12 cellular contexts compared by ENCODE assay signal in the genomic region with DNA sequence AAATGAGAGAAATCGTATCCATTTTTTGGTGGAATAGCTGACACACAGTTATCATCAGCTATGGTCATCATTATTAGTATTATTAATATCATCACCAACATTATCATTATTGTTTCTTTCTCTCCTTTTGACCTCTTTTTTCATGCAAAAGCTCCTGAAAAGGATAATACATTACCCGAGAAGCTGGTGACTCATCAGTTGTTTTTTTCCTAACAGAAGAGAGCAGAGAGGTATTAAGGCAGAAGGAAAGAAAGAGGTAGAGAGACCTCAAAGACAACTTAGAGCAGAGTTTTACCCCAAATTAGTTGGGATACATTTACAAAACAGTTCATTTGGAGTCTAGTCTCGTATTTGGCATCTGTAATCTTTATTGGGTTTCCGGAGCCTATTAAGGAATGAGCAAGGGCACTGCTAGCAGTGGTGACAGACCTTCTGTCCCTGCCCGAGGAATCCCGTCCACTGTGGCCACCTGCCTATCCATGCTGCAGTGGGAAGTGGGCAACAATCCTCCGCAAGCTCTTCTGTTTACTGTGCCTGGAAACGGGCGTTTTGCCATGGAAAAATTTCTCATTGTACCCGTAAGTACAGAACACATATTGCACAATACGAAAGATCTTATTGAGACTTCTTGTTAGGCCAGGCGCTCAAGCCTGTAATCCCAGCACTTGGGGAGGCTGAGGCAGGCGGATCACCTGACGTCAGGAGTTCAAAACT.
DNase-seq lines count a peak whose midpoint lies in the region; ATAC-seq and TF ChIP-seq lines count a peak whose summit lies in the region.
"Had no signal": no experiment of that assay in that cellular context is flagged by ENCODE, and none has a peak within 500 bp of the region (broad histone marks: within the 10 kb centered on the region; RNA-seq: fewer than 3 reads in every experiment).

No MANE protein-coding gene starts in this region.

- H4K20me1 ChIP-seq in GM23338 (replicated peaks; ENCODE audit: insufficient read depth), result no peaks in the 10 kb centered on the region

- H3F3A ChIP-seq in GM23338 (replicated peaks; ENCODE audit: low read depth), result no peaks in the 10 kb centered on the region

- H3K36me3 Mint-ChIP-seq in GM23338 (ENCODE audit: low read depth), result no peaks in the 10 kb centered on the region
- H3K36me3 Mint-ChIP-seq: CD8-positive, alpha-beta T cell; naive thymus-derived CD8-positive, alpha-beta T cell had no signal

- H3K79me2 ChIP-seq in GM23338 (replicated peaks; ENCODE audit: insufficient read depth), result no peaks in the 10 kb centered on the region

- no peaks in the 10 kb centered on the region for H3K4me1 ChIP-seq in GM23338 (ENCODE audit: insufficient read depth)
- peaks cover 3% of the 10 kb centered on the region for H3K4me1 ChIP-seq in right cardiac atrium (ENCODE audit: control insufficient read depth, insufficient read depth, low read length)

- intact Hi-C loops in right cardiac atrium (cut with DNase I), result no loop called here

- H3K27me3 Mint-ChIP-seq in GM23338 (ENCODE audit: insufficient read depth, low read depth, poor library complexity), result peaks cover 1% of the 10 kb centered on the region

- H3K36me3 ChIP-seq in GM23338 (ENCODE audit: insufficient read depth), result no peaks in the 10 kb centered on the region

- no peaks in the 10 kb centered on the region for H3K9me3 ChIP-seq in right cardiac atrium (ENCODE audit: control insufficient read depth, low read length)

- in situ Hi-C loops in astrocyte of the spinal cord (cut with HindIII; ENCODE audit: low sequenced_read_pairs), result no loop called here

- H3K4me3 ChIP-seq in GM23338 (no peak overlapping the region), astrocyte of the spinal cord (ENCODE audit: low read depth, low read length) (no peak overlapping the region), right cardiac atrium (ENCODE audit: low read length) (no peak overlapping the region)

- H2AFZ ChIP-seq in GM23338, result peak overlapping the region; percentile 56

- H3K4me1 Mint-ChIP-seq in GM23338, result peaks cover 15% of the 10 kb centered on the region; the same call in 2 of the 3 replicates
- H3K4me1 Mint-ChIP-seq: naive thymus-derived CD8-positive, alpha-beta T cell had no signal

- ATAC-seq in GM23338, result no peak
- peak; percentile 71 to 87 for ATAC-seq in right cardiac atrium
- ATAC-seq in HG02970 (IDR thresholded peaks at IDR 0.05; ENCODE audit: low FRiP score, unreplicated experiment), result no peak
- ATAC-seq: CD8-positive, alpha-beta T cell; naive thymus-derived CD8-positive, alpha-beta T cell had no signal

- WGBS in right cardiac atrium, result 70% methylated on average over 14 of the region's 14 CpGs

- H3K27me3 ChIP-seq in GM23338 (ENCODE audit: insufficient read depth), result no peaks in the 10 kb centered on the region
- H3K27me3 ChIP-seq in right cardiac atrium (ENCODE audit: control insufficient read depth, insufficient read depth), result no peaks in the 10 kb centered on the region

- H3K9me3 Mint-ChIP-seq in GM23338, result no peaks in the 10 kb centered on the region
- H3K9me3 Mint-ChIP-seq: activated T-helper 2 cell treated with anti-CD3 and anti-CD28 coated beads, Interferon-gamma antibody, Interleukin-2, Interleukin-4, amounts not matched to agents 10 μg/mL and 5 μg/mL and 100 μg/mL, durations not matched to agents 14 hours and 24 hours and 36 hours; CD8-positive, alpha-beta T cell; dendritic cell treated with granulocyte-macrophage colony-stimulating factor and Interleukin-4, amounts not matched to agents 40 ng/mL and 50 ng/mL, for 4 days; naive thymus-derived CD8-positive, alpha-beta T cell had no signal

- H3K4me3 Mint-ChIP-seq in GM23338, result no peak overlapping the region
- H3K4me3 Mint-ChIP-seq: CD8-positive, alpha-beta T cell; dendritic cell treated with granulocyte-macrophage colony-stimulating factor and Interleukin-4, amounts not matched to agents 40 ng/mL and 50 ng/mL, for 4 days; naive thymus-derived CD8-positive, alpha-beta T cell had no signal

- H3K27ac ChIP-seq in GM23338 (ENCODE audit: low read depth) (no peak overlapping the region), right cardiac atrium (ENCODE audit: low read length) (no peak overlapping the region)

- no peak overlapping the region for H3K4me2 ChIP-seq in GM23338

- peaks cover 5% of the 10 kb centered on the region; the same call in 1 of the 2 replicates for H3K9me2 ChIP-seq in GM23338 (ENCODE audit: insufficient read depth)

- TF ChIP-seq CTCF in GM23338 (conservative IDR thresholded peaks at IDR 0.05; ENCODE audit: low read depth in 2 of 2) (no peak), astrocyte of the spinal cord (IDR thresholded peaks at IDR 0.05; ENCODE audit: low read depth, low read length) (no peak)

- DNase-seq in GM23338 (ENCODE audit: low spot score), result no peak
- DNase-seq in astrocyte of the spinal cord (ENCODE audit: low read depth, low spot score), result peak; percentile 17
- DNase-seq in right cardiac atrium, result peak in 2 of 3 donors; percentile 43 to 66
- peak; percentile 51 for DNase-seq in stromal cell of bone marrow (ENCODE audit: low read depth)
- no peak for DNase-seq in NCI-H146 treated with DMSO at 0.1 percent for 48 hours (lab: John Stamatoyannopoulos, UW; ENCODE audit: unreplicated experiment)
- no peak for DNase-seq in stimulated activated CD4-positive, alpha-beta T cell treated with anti-CD3 and anti-CD28 coated beads, Interleukin-12 subunit alpha, Interleukin-12 subunit beta, amount 100 ng/mL, for 4 hours
- DNase-seq in 8988T, result no peak
- DNase-seq: CD8-positive, alpha-beta T cell; naive thymus-derived CD8-positive, alpha-beta T cell had no signal

- no peak overlapping the region for H3K27ac Mint-ChIP-seq in GM23338
- H3K27ac Mint-ChIP-seq: activated T-helper 2 cell treated with anti-CD3 and anti-CD28 coated beads, Interferon-gamma antibody, Interleukin-2, Interleukin-4, amounts not matched to agents 10 μg/mL and 5 μg/mL and 100 μg/mL, durations not matched to agents 14 hours and 24 hours and 36 hours; CD8-positive, alpha-beta T cell; dendritic cell treated with granulocyte-macrophage colony-stimulating factor and Interleukin-4, amounts not matched to agents 40 ng/mL and 50 ng/mL, for 4 days had no signal

TF ChIP-seq in GM23338, 12 proteins besides CTCF, POLR2A, EP300 and RAD21 (continues in another document):
- TF ChIP-seq, protein P1, sequence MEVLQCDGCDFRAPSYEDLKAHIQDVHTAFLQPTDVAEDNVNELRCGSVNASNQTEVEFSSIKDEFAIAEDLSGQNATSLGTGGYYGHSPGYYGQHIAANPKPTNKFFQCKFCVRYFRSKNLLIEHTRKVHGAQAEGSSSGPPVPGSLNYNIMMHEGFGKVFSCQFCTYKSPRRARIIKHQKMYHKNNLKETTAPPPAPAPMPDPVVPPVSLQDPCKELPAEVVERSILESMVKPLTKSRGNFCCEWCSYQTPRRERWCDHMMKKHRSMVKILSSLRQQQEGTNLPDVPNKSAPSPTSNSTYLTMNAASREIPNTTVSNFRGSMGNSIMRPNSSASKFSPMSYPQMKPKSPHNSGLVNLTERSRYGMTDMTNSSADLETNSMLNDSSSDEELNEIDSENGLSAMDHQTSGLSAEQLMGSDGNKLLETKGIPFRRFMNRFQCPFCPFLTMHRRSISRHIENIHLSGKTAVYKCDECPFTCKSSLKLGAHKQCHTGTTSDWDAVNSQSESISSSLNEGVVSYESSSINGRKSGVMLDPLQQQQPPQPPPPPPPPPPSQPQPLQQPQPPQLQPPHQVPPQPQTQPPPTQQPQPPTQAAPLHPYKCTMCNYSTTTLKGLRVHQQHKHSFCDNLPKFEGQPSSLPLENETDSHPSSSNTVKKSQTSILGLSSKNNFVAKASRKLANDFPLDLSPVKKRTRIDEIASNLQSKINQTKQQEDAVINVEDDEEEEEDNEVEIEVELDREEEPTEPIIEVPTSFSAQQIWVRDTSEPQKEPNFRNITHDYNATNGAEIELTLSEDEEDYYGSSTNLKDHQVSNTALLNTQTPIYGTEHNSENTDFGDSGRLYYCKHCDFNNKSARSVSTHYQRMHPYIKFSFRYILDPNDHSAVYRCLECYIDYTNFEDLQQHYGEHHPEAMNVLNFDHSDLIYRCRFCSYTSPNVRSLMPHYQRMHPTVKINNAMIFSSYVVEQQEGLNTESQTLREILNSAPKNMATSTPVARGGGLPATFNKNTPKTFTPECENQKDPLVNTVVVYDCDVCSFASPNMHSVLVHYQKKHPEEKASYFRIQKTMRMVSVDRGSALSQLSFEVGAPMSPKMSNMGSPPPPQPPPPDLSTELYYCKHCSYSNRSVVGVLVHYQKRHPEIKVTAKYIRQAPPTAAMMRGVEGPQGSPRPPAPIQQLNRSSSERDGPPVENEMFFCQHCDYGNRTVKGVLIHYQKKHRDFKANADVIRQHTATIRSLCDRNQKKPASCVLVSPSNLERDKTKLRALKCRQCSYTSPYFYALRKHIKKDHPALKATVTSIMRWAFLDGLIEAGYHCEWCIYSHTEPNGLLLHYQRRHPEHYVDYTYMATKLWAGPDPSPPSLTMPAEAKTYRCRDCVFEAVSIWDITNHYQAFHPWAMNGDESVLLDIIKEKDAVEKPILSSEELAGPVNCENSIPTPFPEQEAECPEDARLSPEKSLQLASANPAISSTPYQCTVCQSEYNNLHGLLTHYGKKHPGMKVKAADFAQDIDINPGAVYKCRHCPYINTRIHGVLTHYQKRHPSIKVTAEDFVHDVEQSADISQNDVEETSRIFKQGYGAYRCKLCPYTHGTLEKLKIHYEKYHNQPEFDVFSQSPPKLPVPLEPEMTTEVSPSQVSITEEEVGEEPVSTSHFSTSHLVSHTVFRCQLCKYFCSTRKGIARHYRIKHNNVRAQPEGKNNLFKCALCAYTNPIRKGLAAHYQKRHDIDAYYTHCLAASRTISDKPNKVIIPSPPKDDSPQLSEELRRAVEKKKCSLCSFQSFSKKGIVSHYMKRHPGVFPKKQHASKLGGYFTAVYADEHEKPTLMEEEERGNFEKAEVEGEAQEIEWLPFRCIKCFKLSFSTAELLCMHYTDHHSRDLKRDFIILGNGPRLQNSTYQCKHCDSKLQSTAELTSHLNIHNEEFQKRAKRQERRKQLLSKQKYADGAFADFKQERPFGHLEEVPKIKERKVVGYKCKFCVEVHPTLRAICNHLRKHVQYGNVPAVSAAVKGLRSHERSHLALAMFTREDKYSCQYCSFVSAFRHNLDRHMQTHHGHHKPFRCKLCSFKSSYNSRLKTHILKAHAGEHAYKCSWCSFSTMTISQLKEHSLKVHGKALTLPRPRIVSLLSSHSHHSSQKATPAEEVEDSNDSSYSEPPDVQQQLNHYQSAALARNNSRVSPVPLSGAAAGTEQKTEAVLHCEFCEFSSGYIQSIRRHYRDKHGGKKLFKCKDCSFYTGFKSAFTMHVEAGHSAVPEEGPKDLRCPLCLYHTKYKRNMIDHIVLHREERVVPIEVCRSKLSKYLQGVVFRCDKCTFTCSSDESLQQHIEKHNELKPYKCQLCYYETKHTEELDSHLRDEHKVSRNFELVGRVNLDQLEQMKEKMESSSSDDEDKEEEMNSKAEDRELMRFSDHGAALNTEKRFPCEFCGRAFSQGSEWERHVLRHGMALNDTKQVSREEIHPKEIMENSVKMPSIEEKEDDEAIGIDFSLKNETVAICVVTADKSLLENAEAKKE (CRISPR knock-in tag; IDR thresholded peaks at IDR 0.05), result no peak
- TF ChIP-seq EZH2 (IDR thresholded peaks at IDR 0.05; ENCODE audit: low read depth, unreplicated experiment), result no peak
- no peak for TF ChIP-seq NANOG (IDR thresholded peaks at IDR 0.05; ENCODE audit: borderline replicate concordance)
- TF ChIP-seq ZNF331 (CRISPR knock-in tag; IDR thresholded peaks at IDR 0.05; ENCODE audit: low read depth), result no peak
- no peak for TF ChIP-seq CREB1 (CRISPR knock-in tag; IDR thresholded peaks at IDR 0.05; ENCODE audit: low read depth)

Comparison
In these comparisons a context has a peak if more than half of its experiments do, and no peak if none do; other contexts are left out.
1. ATAC-seq: peak in right cardiac atrium (2 of 2); none in GM23338 (single experiment) and HG02970 (single experiment).
2. DNase-seq: peak in astrocyte of the spinal cord (single experiment), right cardiac atrium (2 of 3) and stromal cell of bone marrow (single experiment); none in GM23338 (single experiment), NCI-H146 treated with DMSO at 0.1 percent for 48 hours (single experiment), stimulated activated CD4-positive, alpha-beta T cell treated with anti-CD3 and anti-CD28 coated beads, Interleukin-12 subunit alpha, Interleukin-12 subunit beta, amount 100 ng/mL, for 4 hours (single experiment) and 8988T (single experiment).